Comparison of ENCODE assay signal across 7 cellular contexts in the genomic region with DNA sequence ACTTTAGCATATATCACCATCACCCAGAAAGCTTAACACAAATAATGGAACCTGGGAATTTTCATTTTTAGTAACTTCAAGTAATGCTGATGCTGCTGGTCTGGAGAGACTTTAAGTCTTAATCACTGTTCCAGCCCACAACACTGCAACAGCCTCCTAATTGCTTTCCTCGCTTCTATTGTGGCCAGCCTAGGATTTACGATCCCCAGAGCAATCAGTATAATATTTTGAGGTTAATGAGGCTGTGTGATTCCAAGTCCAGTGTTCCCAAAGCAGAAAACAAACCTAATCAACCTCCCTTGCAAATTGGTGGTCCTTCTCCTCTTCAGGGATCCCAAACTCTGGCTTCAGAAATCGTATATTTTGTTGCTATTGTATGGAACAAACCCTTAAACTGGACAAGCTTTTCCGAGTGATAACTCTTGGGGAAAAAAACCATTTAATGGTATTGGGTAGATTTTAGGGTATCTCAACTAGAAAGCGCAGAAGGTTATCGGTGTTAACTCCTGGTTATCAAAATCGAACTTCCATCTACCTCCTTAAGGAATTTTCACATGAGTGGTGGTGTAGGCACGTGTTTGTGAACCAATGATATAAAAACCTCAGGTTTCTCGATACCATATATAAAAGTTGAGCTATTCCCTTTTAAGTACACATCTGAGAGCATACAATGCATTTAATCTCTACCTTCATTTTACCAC.
DNase-seq lines count a peak whose midpoint lies in the region; ATAC-seq and TF ChIP-seq lines count a peak whose summit lies in the region.

No MANE protein-coding gene starts in this region.

- H3K36me3 ChIP-seq in WERI-Rb-1 (peaks cover 20% of the 10 kb centered on the region), iPS DF 6.9 (ENCODE audit: control insufficient read depth, insufficient read depth, low read length) (no peaks in the 10 kb centered on the region)

- WGBS in iPS DF 6.9 (ENCODE audit: insufficient coverage, insufficient read length), result no CpG with 5 or more reads among the region's 9 CpGs

- H3K9me3 Mint-ChIP-seq in stimulated activated memory B cell treated with anti-CD40 and anti-IgM and Interleukin-4, amounts not matched to agents 10 μg/mL and 1 μg/mL and 100 μg/mL, for 72 hours, result no peaks in the 10 kb centered on the region

- peaks cover 41% of the 10 kb centered on the region for H3K36me3 Mint-ChIP-seq in stimulated activated memory B cell treated with anti-CD40 and anti-IgM and Interleukin-4, amounts not matched to agents 10 μg/mL and 1 μg/mL and 100 μg/mL, for 72 hours

- H3K4me1 Mint-ChIP-seq in stimulated activated memory B cell treated with anti-CD40 and anti-IgM and Interleukin-4, amounts not matched to agents 10 μg/mL and 1 μg/mL and 100 μg/mL, for 72 hours, result peaks cover 49% of the 10 kb centered on the region

- no peak for TF ChIP-seq CTCF in HFF-Myc (IDR thresholded peaks at IDR 0.05; ENCODE audit: low read depth, low read length, missing control alignments)
- TF ChIP-seq CTCF in WERI-Rb-1 (IDR thresholded peaks at IDR 0.05; ENCODE audit: low read depth, low read length), result no peak

- DNase-seq in HFF-Myc (ENCODE audit: extremely low read depth, low read depth) (no peak), WERI-Rb-1 (no peak), iPS DF 6.9 (ENCODE audit: low read depth, low spot score) (no peak), GM03348 (ENCODE audit: low spot score) (no peak)

- no peaks in the 10 kb centered on the region for H3K27me3 Mint-ChIP-seq in stimulated activated memory B cell treated with anti-CD40 and anti-IgM and Interleukin-4, amounts not matched to agents 10 μg/mL and 1 μg/mL and 100 μg/mL, for 72 hours

- H3K4me3 ChIP-seq in HFF-Myc (replicated peaks; ENCODE audit: low read depth, low read length), result peak overlapping the region; percentile 77
- H3K4me3 ChIP-seq in WERI-Rb-1 (ENCODE audit: low read depth, low read length), result peak overlapping the region; percentile 69
- H3K4me3 ChIP-seq in iPS DF 6.9 (ENCODE audit: low read length), result peak overlapping the region; percentile 57; the same call in 1 of the 2 replicates

- H3K27me3 ChIP-seq in WERI-Rb-1 (ENCODE audit: insufficient read depth, low read depth, severe bottlenecking), result no peaks in the 10 kb centered on the region
- no peaks in the 10 kb centered on the region for H3K27me3 ChIP-seq in iPS DF 6.9 (ENCODE audit: control insufficient read depth, insufficient read depth, low read length)

- ATAC-seq in stimulated activated memory B cell treated with anti-CD40 and anti-IgM and Interleukin-4, amounts not matched to agents 10 μg/mL and 1 μg/mL and 100 μg/mL, for 72 hours, result no peak
- ATAC-seq in HG02938 (IDR thresholded peaks at IDR 0.05; ENCODE audit: unreplicated experiment), result no peak
- ATAC-seq in GM19324 (IDR thresholded peaks at IDR 0.05; ENCODE audit: low FRiP score, unreplicated experiment), result no peak

- peak overlapping the region; percentile 87 for H3K4me3 Mint-ChIP-seq in stimulated activated memory B cell treated with anti-CD40 and anti-IgM and Interleukin-4, amounts not matched to agents 10 μg/mL and 1 μg/mL and 100 μg/mL, for 72 hours

- H3K27ac Mint-ChIP-seq in stimulated activated memory B cell treated with anti-CD40 and anti-IgM and Interleukin-4, amounts not matched to agents 10 μg/mL and 1 μg/mL and 100 μg/mL, for 72 hours, result peak overlapping the region; percentile 90

- peaks cover 5% of the 10 kb centered on the region for H3K4me1 ChIP-seq in iPS DF 6.9 (ENCODE audit: control insufficient read depth, insufficient read depth, low read length)

- no peaks in the 10 kb centered on the region for H3K9me3 ChIP-seq in WERI-Rb-1 (ENCODE audit: severe bottlenecking)
- H3K9me3 ChIP-seq in iPS DF 6.9 (ENCODE audit: control insufficient read depth, insufficient read depth, low read length), result no peaks in the 10 kb centered on the region

- H3K27ac ChIP-seq in WERI-Rb-1, result peak overlapping the region; percentile 86
- H3K27ac ChIP-seq in iPS DF 6.9 (ENCODE audit: low read length), result no peak overlapping the region
